Comparison of ENCODE assay signal across 8 cellular contexts in the genomic region with DNA sequence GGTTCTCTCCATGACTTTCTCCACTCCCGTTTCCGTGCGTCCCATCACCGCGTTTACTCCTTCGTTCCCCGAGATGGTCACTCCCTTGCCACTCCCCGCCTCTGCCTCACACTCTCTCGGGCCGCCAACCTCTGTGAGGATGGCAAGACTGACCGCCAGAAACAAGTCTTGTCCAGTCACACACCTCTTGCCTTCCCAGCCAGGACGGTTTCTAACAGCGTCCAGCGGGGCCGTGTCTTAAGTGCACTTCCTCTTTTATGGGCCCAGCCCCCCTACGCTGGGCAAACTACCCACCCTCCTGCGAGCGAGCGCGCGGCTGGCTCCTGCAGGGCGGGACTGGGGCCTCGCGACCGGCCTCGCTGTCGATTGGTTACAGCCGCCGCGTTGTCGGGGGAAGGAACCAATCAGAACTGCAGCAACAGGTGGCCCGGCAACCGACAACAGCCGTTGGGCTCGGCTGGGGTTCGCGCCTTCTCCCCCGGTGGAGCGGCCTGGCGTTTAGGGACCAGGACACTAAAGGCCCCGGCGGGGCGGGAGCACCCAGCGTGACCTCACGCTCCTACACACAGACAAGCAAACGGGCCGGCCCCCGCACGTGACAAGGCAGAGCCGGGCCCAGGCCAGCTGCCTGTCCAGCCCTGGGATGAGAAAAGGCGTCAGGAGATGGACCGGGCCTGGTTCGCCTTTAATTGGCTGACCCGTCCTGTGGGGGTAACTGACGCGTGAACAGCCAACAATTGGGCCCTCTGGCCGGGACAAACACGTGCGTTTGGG. TPM values are rescaled to one million over a fixed set of nuclear protein-coding genes. Genes with fewer than 3 reads are reported as not detected.
DNase-seq lines count a peak whose midpoint lies in the region; ATAC-seq and TF ChIP-seq lines count a peak whose summit lies in the region.

No MANE protein-coding gene starts in this region.

- TF ChIP-seq CTCF in CD4-positive, alpha-beta T cell (IDR thresholded peaks at IDR 0.05), result no peak
- TF ChIP-seq CTCF in lower lobe of right lung (IDR thresholded peaks at IDR 0.05), result no peak

- peak; percentile 86 to 92 (median 89) for DNase-seq in CD4-positive, alpha-beta T cell
- DNase-seq in NCI-H774 (lab: John Stamatoyannopoulos, UW) (peak; percentile 98), ecto neural progenitor cell (ENCODE audit: low spot score) (peak; percentile 95), lower lobe of right lung (peak; percentile 98)
- peak; percentile 97 for DNase-seq in activated CD4-positive, alpha-beta memory T cell treated with anti-CD3 and anti-CD28 coated beads for 36 hours
- peak; percentile 86 to 95 for DNase-seq in stimulated activated CD4-positive, alpha-beta T cell treated with anti-CD3 and anti-CD28 coated beads, Interleukin-4, amount 100 ng/mL, for 48 hours (ENCODE audit: low read depth in 2 of 2)

- CTCF ChIA-PET in CD4-positive, alpha-beta T cell (lab: Charles Lee), result interaction anchor here (1.0 to 4.2 kb wide), 4 partner anchors 12 to 22 kb away, joined by 4 to 26 read pairs (median 6); no protein-coding TSS in a partner anchor
- CTCF ChIA-PET in activated CD4-positive, alpha-beta memory T cell treated with anti-CD3 and anti-CD28 coated beads for 36 hours (lab: Charles Lee), result interaction anchor here (0.6 to 1.7 kb wide), 6 partner anchors 11 to 35 kb away, joined by 3 to 10 read pairs (median 4); no protein-coding TSS in a partner anchor

- POLR2A ChIA-PET in CD4-positive, alpha-beta T cell (lab: Charles Lee), result interaction anchor here (0.6 to 18.9 kb wide), 8 partner anchors 12 to 510 kb away, joined by 3 to 366 read pairs (median 55); a partner anchor contains a TSS
- POLR2A ChIA-PET in activated CD4-positive, alpha-beta memory T cell treated with anti-CD3 and anti-CD28 coated beads for 36 hours (lab: Charles Lee), result interaction anchor here (0.7 to 6.8 kb wide), 17 partner anchors 8 to 188 kb away, joined by 3 to 98 read pairs (median 8); a partner anchor contains a TSS

- H3K36me3 Mint-ChIP-seq in CD4-positive, alpha-beta T cell (ENCODE audit: low read depth), result peaks cover 51% of the 10 kb centered on the region
- peaks cover 43% of the 10 kb centered on the region for H3K36me3 Mint-ChIP-seq in activated CD4-positive, alpha-beta memory T cell treated with anti-CD3 and anti-CD28 coated beads for 36 hours

- peak overlapping the region; percentile 96 for H3K27ac ChIP-seq in CD4-positive, alpha-beta T cell (ENCODE audit: low read depth, low read length)
- peak overlapping the region; percentile 93 for H3K27ac ChIP-seq in lower lobe of right lung

- H3K27me3 Mint-ChIP-seq in CD4-positive, alpha-beta T cell, result no peaks in the 10 kb centered on the region
- H3K27me3 Mint-ChIP-seq in activated CD4-positive, alpha-beta memory T cell treated with anti-CD3 and anti-CD28 coated beads for 36 hours, result no peaks in the 10 kb centered on the region

- peaks cover 16% of the 10 kb centered on the region for H3K36me3 ChIP-seq in lower lobe of right lung

- no peaks in the 10 kb centered on the region for H3K27me3 ChIP-seq in CD4-positive, alpha-beta T cell (ENCODE audit: control insufficient read depth, insufficient read depth, low read length)
- H3K27me3 ChIP-seq in lower lobe of right lung (ENCODE audit: low read depth), result no peaks in the 10 kb centered on the region

- intact Hi-C loops in CD4-positive, alpha-beta T cell (cut with DNase I, micrococcal nuclease), result loop anchor here (1.0 to 5.0 kb wide), 3 partner anchors 13 to 189 kb away; a partner anchor contains a TSS
- intact Hi-C loops in activated CD4-positive, alpha-beta memory T cell treated with anti-CD3 and anti-CD28 coated beads for 36 hours (cut with micrococcal nuclease), result loop anchor here (1.0 to 5.0 kb wide), 7 partner anchors 12 to 414 kb away; a partner anchor contains a TSS
- intact Hi-C loops in lower lobe of right lung (cut with DNase I), result no loop called here

- peak overlapping the region; percentile 98 for H3K27ac Mint-ChIP-seq in CD4-positive, alpha-beta T cell
- H3K27ac Mint-ChIP-seq in activated CD4-positive, alpha-beta memory T cell treated with anti-CD3 and anti-CD28 coated beads for 36 hours, result peak overlapping the region; percentile 97

- peaks cover 47% of the 10 kb centered on the region for H3K4me1 ChIP-seq in lower lobe of right lung

- peak overlapping the region; percentile 78 for H3K4me3 ChIP-seq in lower lobe of right lung

- peak; percentile 73 for ATAC-seq in CD4-positive, alpha-beta T cell (ENCODE audit: poor library complexity)
- ATAC-seq in GM19438 (IDR thresholded peaks at IDR 0.05; ENCODE audit: low read depth, unreplicated experiment), result peak; percentile 65
- peak; percentile 75 for ATAC-seq in HG03565 (IDR thresholded peaks at IDR 0.05; ENCODE audit: unreplicated experiment)
- peak; percentile 95 for ATAC-seq in lower lobe of right lung

- peaks cover 57% of the 10 kb centered on the region for H3K4me1 Mint-ChIP-seq in CD4-positive, alpha-beta T cell (ENCODE audit: low read depth)
- peaks cover 43% of the 10 kb centered on the region for H3K4me1 Mint-ChIP-seq in activated CD4-positive, alpha-beta memory T cell treated with anti-CD3 and anti-CD28 coated beads for 36 hours (ENCODE audit: low read depth)

- peak overlapping the region; percentile 100 for H3K4me3 Mint-ChIP-seq in CD4-positive, alpha-beta T cell
- peak overlapping the region; percentile 91 for H3K4me3 Mint-ChIP-seq in activated CD4-positive, alpha-beta memory T cell treated with anti-CD3 and anti-CD28 coated beads for 36 hours

- no peaks in the 10 kb centered on the region for H3K9me3 ChIP-seq in CD4-positive, alpha-beta T cell (ENCODE audit: control insufficient read depth, low read length)
- H3K9me3 ChIP-seq in lower lobe of right lung, result no peaks in the 10 kb centered on the region

- no peaks in the 10 kb centered on the region for H3K9me3 Mint-ChIP-seq in CD4-positive, alpha-beta T cell
- no peaks in the 10 kb centered on the region for H3K9me3 Mint-ChIP-seq in activated CD4-positive, alpha-beta memory T cell treated with anti-CD3 and anti-CD28 coated beads for 36 hours

RNA-seq across cellular contexts. Expression of a gene that starts 0.5 kb away (rescaled TPM):
- 100 to 1,000 TPM; 467 to 468 TPM for total RNA-seq in CD4-positive, alpha-beta T cell
- 100 to 1,000 TPM; 461 to 471 TPM for total RNA-seq in activated CD4-positive, alpha-beta memory T cell treated with anti-CD3 and anti-CD28 coated beads for 36 hours
- 83.5 TPM for total RNA-seq in lower lobe of right lung

RNA-seq across cellular contexts. Expression of a gene that starts 25.7 kb away (rescaled TPM):
- 1 to 10 TPM; 3.0 to 3.7 TPM for total RNA-seq in CD4-positive, alpha-beta T cell
- 1 to 10 TPM; 1.4 to 2.0 TPM for total RNA-seq in activated CD4-positive, alpha-beta memory T cell treated with anti-CD3 and anti-CD28 coated beads for 36 hours
- 3.1 TPM for total RNA-seq in lower lobe of right lung

RNA-seq across cellular contexts. Expression of a gene that starts 32.4 kb away (rescaled TPM):
- not detected for total RNA-seq in CD4-positive, alpha-beta T cell
- under 1 TPM in 1 of 2 experiments, not detected in 1; 0.19 TPM for total RNA-seq in activated CD4-positive, alpha-beta memory T cell treated with anti-CD3 and anti-CD28 coated beads for 36 hours
- 7.5 TPM for total RNA-seq in lower lobe of right lung

Comparison
In these comparisons a context has a peak if more than half of its experiments do, and no peak if none do; other contexts are left out.
1. Peak in every context shown above with its lines: DNase-seq, ATAC-seq, H3K4me3 ChIP-seq and H3K27ac ChIP-seq.